In genomic region chr20:15289337-15289736, GRCh38 we compare ENCODE assay signal across 18 cellular contexts.
DNase-seq lines count a peak whose midpoint lies in the region; ATAC-seq and TF ChIP-seq lines count a peak whose summit lies in the region.
"Had no signal": no experiment of that assay in that cellular context is flagged by ENCODE, and none has a peak within 500 bp of the region (broad histone marks: within the 10 kb centered on the region; RNA-seq: fewer than 3 reads in every experiment).

No MANE protein-coding gene starts in this region.

- peaks cover 9% of the 10 kb centered on the region for H3K9me3 Mint-ChIP-seq in Caco-2 (ENCODE audit: unreplicated experiment)
- H3K9me3 Mint-ChIP-seq: IgD-negative memory B cell had no signal

- intact Hi-C loops in Caco-2 (cut with micrococcal nuclease; ENCODE audit: unreplicated experiment): no loop called here
- intact Hi-C loops in left lung (cut with DNase I): no loop called here
- intact Hi-C loops in right cardiac atrium (cut with DNase I): no loop called here
- intact Hi-C loops in lower leg skin (cut with DNase I; ENCODE audit: low total_unique reads): no loop called here

- H3K9me3 ChIP-seq in Caco-2 (no peaks in the 10 kb centered on the region), left lung (no peaks in the 10 kb centered on the region), right cardiac atrium (ENCODE audit: control insufficient read depth, low read length) (no peaks in the 10 kb centered on the region)
- H3K9me3 ChIP-seq: A549, HAP-1 had no signal

- 64% methylated on average over 4 of the region's 4 CpGs for WGBS in right cardiac atrium
- 67 to 84% methylated on average over 4 of the region's 4 CpGs for WGBS in lower leg skin, 2 donors

- CTCF ChIA-PET in Caco-2 (lab: Charles Lee): no interaction called here

- H3K27ac ChIP-seq in left lung: no peak overlapping the region
- no peak overlapping the region for H3K27ac ChIP-seq in right cardiac atrium (ENCODE audit: low read length)
- H3K27ac ChIP-seq: A549, C4-2B had no signal

- H3K4me1 Mint-ChIP-seq in Caco-2 (ENCODE audit: low read depth, unreplicated experiment): no peaks in the 10 kb centered on the region
- H3K4me1 Mint-ChIP-seq: CD4-positive, alpha-beta memory T cell had no signal

- no peaks in the 10 kb centered on the region for H3K36me3 Mint-ChIP-seq in Caco-2 (ENCODE audit: insufficient read depth, unreplicated experiment)
- H3K36me3 Mint-ChIP-seq: CD4-positive, alpha-beta memory T cell had no signal

- ATAC-seq in left lung (peak; percentile 65), GM18520 (IDR thresholded peaks at IDR 0.05; ENCODE audit: unreplicated experiment) (no peak), right cardiac atrium (no peak)
- ATAC-seq: A549, HepG2 had no signal

- POLR2A ChIA-PET in Caco-2 (lab: Charles Lee): no interaction called here

- H3K36me3 ChIP-seq in Caco-2 (ENCODE audit: control insufficient read depth, insufficient read depth, low read length) (no peaks in the 10 kb centered on the region), left lung (no peaks in the 10 kb centered on the region)
- H3K36me3 ChIP-seq: HAP-1 had no signal

- no peak overlapping the region for H3K4me3 Mint-ChIP-seq in Caco-2 (ENCODE audit: unreplicated experiment)
- H3K4me3 Mint-ChIP-seq: CD4-positive, alpha-beta memory T cell; IgD-negative memory B cell had no signal

- no peak for TF ChIP-seq CTCF in Caco-2 (IDR thresholded peaks at IDR 0.05; ENCODE audit: insufficient read depth in 1 of 2, low read depth in 1 of 2, low read length in 1 of 2, severe bottlenecking in 1 of 2, unreplicated experiment in 1 of 2)
- TF ChIP-seq CTCF in left lung (IDR thresholded peaks at IDR 0.05): no peak
- no peak for TF ChIP-seq CTCF in lower leg skin (IDR thresholded peaks at IDR 0.05)

- no peak for DNase-seq in Caco-2
- peak; percentile 92 for DNase-seq in DMS53 (lab: John Stamatoyannopoulos, UW)
- peak; percentile 68 for DNase-seq in NCI-H345 (lab: John Stamatoyannopoulos, UW)
- no peak for DNase-seq in left lung
- no peak for DNase-seq in activated effector memory CD4-positive, alpha-beta T cell treated with Interleukin-2 at 50 U/mL for 16 hours
- DNase-seq in right cardiac atrium: no peak
- DNase-seq in lower leg skin (ENCODE audit: low spot score in 2 of 2): no peak
- DNase-seq: AML-193; Calu3; CD4-positive, alpha-beta memory T cell; GF-D8; KBM-7 had no signal

- no peaks in the 10 kb centered on the region for H3K27me3 Mint-ChIP-seq in Caco-2 (ENCODE audit: insufficient read depth, unreplicated experiment)
- H3K27me3 Mint-ChIP-seq: CD4-positive, alpha-beta memory T cell; IgD-negative memory B cell had no signal

- H3K4me1 ChIP-seq in Caco-2 (no peaks in the 10 kb centered on the region), left lung (no peaks in the 10 kb centered on the region), right cardiac atrium (ENCODE audit: control insufficient read depth, insufficient read depth, low read length) (no peaks in the 10 kb centered on the region)
- H3K4me1 ChIP-seq: A549, HAP-1 had no signal

- no peaks in the 10 kb centered on the region for H3K27me3 ChIP-seq in Caco-2 (replicated peaks; ENCODE audit: control insufficient read depth, insufficient read depth, low read length)
- no peaks in the 10 kb centered on the region for H3K27me3 ChIP-seq in left lung
- H3K27me3 ChIP-seq in right cardiac atrium (ENCODE audit: control insufficient read depth, insufficient read depth): no peaks in the 10 kb centered on the region

- BruUV-seq in Caco-2 (replicated peaks; lab: Mats Ljungman, UMichigan): no TSS peak

- TF ChIP-seq POLR2A in lower leg skin (IDR thresholded peaks at IDR 0.05): no peak

- H3K27ac Mint-ChIP-seq in Caco-2 (ENCODE audit: unreplicated experiment): peak overlapping the region; percentile 43
- H3K27ac Mint-ChIP-seq: CD4-positive, alpha-beta memory T cell; IgD-negative memory B cell had no signal

- H3K4me3 ChIP-seq in Caco-2 (ENCODE audit: low read depth, low read length): no peak overlapping the region
- no peak overlapping the region for H3K4me3 ChIP-seq in left lung
- no peak overlapping the region for H3K4me3 ChIP-seq in right cardiac atrium (ENCODE audit: low read length)
- no peak overlapping the region for H3K4me3 ChIP-seq in lower leg skin (ENCODE audit: low read depth, poor library complexity, severe bottlenecking)
- H3K4me3 ChIP-seq: A549, HAP-1 had no signal

Comparison
In these comparisons a context has a peak if more than half of its experiments do, and no peak if none do; other contexts are left out.
1. DNase-seq: peak in DMS53 (single experiment) and NCI-H345 (single experiment); none in Caco-2 (0 of 2), left lung (0 of 2), activated effector memory CD4-positive, alpha-beta T cell treated with Interleukin-2 at 50 U/mL for 16 hours (single experiment), right cardiac atrium (0 of 3) and lower leg skin (0 of 2).